1 cellular context compared by ENCODE assay signal in the genomic region with DNA sequence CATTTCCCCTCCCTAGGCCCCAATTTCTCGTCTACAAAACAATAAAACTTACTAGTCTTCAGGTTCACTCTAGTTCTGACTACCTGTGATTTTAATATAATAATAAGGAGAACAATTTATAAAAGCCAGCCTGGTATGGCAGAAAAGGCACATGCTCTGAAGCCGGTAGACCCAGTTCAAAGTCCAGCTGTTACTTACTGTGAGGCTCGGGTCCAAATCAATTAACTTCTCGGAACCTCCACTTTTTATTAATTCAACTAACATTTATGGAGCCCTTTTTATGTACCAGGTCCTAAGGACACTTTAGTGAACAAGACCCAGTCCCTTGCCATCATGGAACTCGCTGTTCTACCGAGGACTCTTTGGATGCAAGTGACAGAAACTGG.
TF ChIP-seq lines count a peak whose summit lies in the region.

No MANE protein-coding gene starts in this region.

TF ChIP-seq in H1, 55 proteins besides CTCF, POLR2A, EP300 and RAD21 (continued from another document):
- TF ChIP-seq POU5F1 (IDR thresholded peaks at IDR 0.05; ENCODE audit: low read depth, low read length), result no peak
- no peak for TF ChIP-seq JUN (IDR thresholded peaks at IDR 0.05; ENCODE audit: low read depth, low read length)
TF ChIP-seq in H1: peak in this region for 0.
